In the genomic region with DNA sequence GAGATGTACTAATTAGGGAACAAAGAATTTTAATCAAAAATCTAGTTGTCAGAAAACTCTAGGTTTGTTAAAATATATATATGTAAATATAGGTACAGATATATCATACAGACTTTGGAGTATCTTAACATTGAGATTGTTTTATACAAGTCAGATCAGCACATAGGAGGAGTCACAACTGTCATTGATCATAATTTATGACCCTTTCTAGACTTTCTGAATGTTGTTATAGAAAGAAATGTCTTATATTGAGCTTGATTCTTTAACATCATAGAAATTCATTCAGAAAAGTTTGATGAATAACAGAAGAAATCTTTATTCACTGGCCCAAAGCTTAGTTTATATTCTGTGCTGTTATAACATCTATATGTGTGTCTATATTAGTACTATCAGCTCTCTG, we compare ENCODE assay signal across 18 cellular contexts.
DNase-seq lines count a peak whose midpoint lies in the region; ATAC-seq, FAIRE-seq and TF ChIP-seq lines count a peak whose summit lies in the region.
"Had no signal": no experiment of that assay in that cellular context is flagged by ENCODE, and none has a peak within 500 bp of the region (broad histone marks: within the 10 kb centered on the region; RNA-seq: fewer than 3 reads in every experiment).

No MANE protein-coding gene starts in this region.

- POLR2A ChIA-PET in K562 (lab: Yijun Ruan, JAX), result no interaction called here
- POLR2A ChIA-PET in PC-3 (lab: Charles Lee; ENCODE audit: unreplicated experiment), result no interaction called here

- H3K9ac ChIP-seq in Karpas-422 (ENCODE audit: low read length) (no peak overlapping the region), K562 (ENCODE audit: insufficient read depth in 1 of 2, low read depth in 2 of 2, low read length in 2 of 2) (no peak overlapping the region), smooth muscle cell (ENCODE audit: low read depth) (no peak overlapping the region), PC-3 (ENCODE audit: low read length) (no peak overlapping the region)
- H3K9ac ChIP-seq: GM23248 had no signal

- H3K9me2 ChIP-seq in Karpas-422 (replicated peaks; ENCODE audit: insufficient read depth, low read length) (no peaks in the 10 kb centered on the region), PC-3 (replicated peaks; ENCODE audit: low read length) (no peaks in the 10 kb centered on the region)

- peak; percentile 24 for DNase-seq in Karpas-422
- DNase-seq in K562 (ENCODE audit: extremely low read depth in 1 of 4, low spot score in 3 of 4), result no peak
- no peak for DNase-seq in smooth muscle cell (lab: John Stamatoyannopoulos, UW; ENCODE audit: unreplicated experiment)
- DNase-seq in PC-3, result no peak
- no peak for DNase-seq in NCI-H187 (lab: John Stamatoyannopoulos, UW)
- DNase-seq: C1 segment of cervical spinal cord; Caco-2; CD4-positive, alpha-beta memory T cell; DMS 273 treated with DMSO at 0.1 percent for 48 hours; DMS79; EL; GDM1; GM23248; H7; HCEC 1CT had no signal

- no peak for TF ChIP-seq RAD21 in K562 (CRISPR knock-in tag; conservative IDR thresholded peaks at IDR 0.05 in 1 of 2, IDR thresholded peaks at IDR 0.05 in 1 of 2)

- no peak for FAIRE-seq in K562 (lab: Jason Lieb, UNC)
- FAIRE-seq: GM12878, H1 had no signal

- no peaks in the 10 kb centered on the region for H3K9me3 ChIP-seq in Karpas-422 (ENCODE audit: low read length)
- no peaks in the 10 kb centered on the region for H3K9me3 ChIP-seq in K562 (replicated peaks; ENCODE audit: control insufficient read depth, insufficient read depth, low read depth, low read length)
- no peaks in the 10 kb centered on the region for H3K9me3 ChIP-seq in smooth muscle cell (replicated peaks; ENCODE audit: low read depth)
- no peaks in the 10 kb centered on the region for H3K9me3 ChIP-seq in PC-3 (ENCODE audit: low read length)
- H3K9me3 ChIP-seq: Caco-2 had no signal

- CTCF ChIA-PET in K562 (lab: Yijun Ruan, JAX; ENCODE audit: low intra/inter-chr PET ratio), result no interaction called here
- CTCF ChIA-PET in PC-3 (lab: Charles Lee), result no interaction called here

- in situ Hi-C loops in K562 (cut with MboI), result no loop called here

- BruUV-seq in K562 (replicated peaks; lab: Mats Ljungman, UMichigan), result no TSS peak
- no TSS peak for BruUV-seq in PC-3 (replicated peaks; lab: Mats Ljungman, UMichigan)

- H3K4me3 ChIP-seq in Karpas-422 (ENCODE audit: low read length), result no peak overlapping the region
- no peak overlapping the region for H3K4me3 ChIP-seq in K562
- H3K4me3 ChIP-seq in smooth muscle cell, result no peak overlapping the region
- H3K4me3 ChIP-seq in PC-3 (ENCODE audit: low read length), result no peak overlapping the region
- H3K4me3 ChIP-seq: GM12878, GM23248 had no signal

- H3K9me1 ChIP-seq in K562 (ENCODE audit: control insufficient read depth, insufficient read depth, low read length), result no peaks in the 10 kb centered on the region

- H3F3A ChIP-seq in smooth muscle cell (ENCODE audit: low read depth), result no peaks in the 10 kb centered on the region
- H3F3A ChIP-seq in PC-3 (ENCODE audit: low read length, unreplicated experiment), result no peaks in the 10 kb centered on the region

- H3K4me2 ChIP-seq in Karpas-422 (ENCODE audit: low read depth, low read length, poor library complexity, severe bottlenecking), result no peak overlapping the region
- no peak overlapping the region for H3K4me2 ChIP-seq in K562 (ENCODE audit: insufficient read depth, low read length)
- no peak overlapping the region for H3K4me2 ChIP-seq in smooth muscle cell
- no peak overlapping the region for H3K4me2 ChIP-seq in PC-3 (ENCODE audit: low read length)

- no peak for TF ChIP-seq CTCF in K562 (IDR thresholded peaks at IDR 0.05 in 2 of 3, conservative IDR thresholded peaks at IDR 0.05 in 1 of 3; ENCODE audit: insufficient read depth in 2 of 3, low read depth in 1 of 3, low read length in 3 of 3)
- TF ChIP-seq CTCF in smooth muscle cell (IDR thresholded peaks at IDR 0.05; ENCODE audit: borderline replicate concordance, insufficient read depth, poor library complexity, severe bottlenecking), result no peak
- no peak for TF ChIP-seq CTCF in PC-3 (conservative IDR thresholded peaks at IDR 0.05; ENCODE audit: low read depth, low read length)

- no peaks in the 10 kb centered on the region for H3K27me3 ChIP-seq in Karpas-422 (ENCODE audit: low read length)
- H3K27me3 ChIP-seq in K562 (ENCODE audit: control insufficient read depth in 2 of 2, insufficient read depth in 2 of 2, low read length in 2 of 2), result no peaks in the 10 kb centered on the region
- H3K27me3 ChIP-seq in smooth muscle cell (ENCODE audit: low read depth), result no peaks in the 10 kb centered on the region
- H3K27me3 ChIP-seq in PC-3 (ENCODE audit: low read length), result no peaks in the 10 kb centered on the region

- ATAC-seq in K562 (no peak), PC-3 (no peak), HG02938 (IDR thresholded peaks at IDR 0.05; ENCODE audit: unreplicated experiment) (no peak)
- ATAC-seq: GM12878 had no signal

- no peaks in the 10 kb centered on the region for H3K36me3 ChIP-seq in Karpas-422 (ENCODE audit: insufficient read depth, low read length)
- no peaks in the 10 kb centered on the region for H3K36me3 ChIP-seq in K562 (ENCODE audit: control insufficient read depth, insufficient read depth, low read length)
- no peaks in the 10 kb centered on the region for H3K36me3 ChIP-seq in smooth muscle cell (ENCODE audit: low read depth)
- no peaks in the 10 kb centered on the region for H3K36me3 ChIP-seq in PC-3 (ENCODE audit: low read depth, low read length)

- H4K20me1 ChIP-seq in Karpas-422 (ENCODE audit: insufficient read depth, low read depth, low read length), result no peaks in the 10 kb centered on the region
- H4K20me1 ChIP-seq in K562 (replicated peaks; ENCODE audit: control insufficient read depth, insufficient read depth, low read length), result no peaks in the 10 kb centered on the region
- H4K20me1 ChIP-seq in smooth muscle cell (ENCODE audit: low read depth), result no peaks in the 10 kb centered on the region
- no peaks in the 10 kb centered on the region for H4K20me1 ChIP-seq in PC-3 (ENCODE audit: low read length)

- no peaks in the 10 kb centered on the region for H3K79me2 ChIP-seq in Karpas-422 (ENCODE audit: low read length)
- no peaks in the 10 kb centered on the region for H3K79me2 ChIP-seq in K562 (ENCODE audit: control insufficient read depth, insufficient read depth, low read length)
- no peaks in the 10 kb centered on the region for H3K79me2 ChIP-seq in smooth muscle cell (ENCODE audit: low read depth)
- H3K79me2 ChIP-seq in PC-3 (ENCODE audit: low read length), result no peaks in the 10 kb centered on the region

- intact Hi-C loops in K562 (cut with micrococcal nuclease), result no loop called here
- intact Hi-C loops in PC-3 (cut with micrococcal nuclease), result no loop called here

- no peak overlapping the region for H2AFZ ChIP-seq in Karpas-422 (ENCODE audit: low read length)
- no peak overlapping the region for H2AFZ ChIP-seq in K562 (ENCODE audit: low read depth, low read length)
- no peak overlapping the region for H2AFZ ChIP-seq in smooth muscle cell (ENCODE audit: low read depth)
- H2AFZ ChIP-seq in PC-3 (ENCODE audit: low read length), result no peak overlapping the region
- H2AFZ ChIP-seq: GM23248 had no signal

- no peak overlapping the region for H3K27ac ChIP-seq in Karpas-422 (ENCODE audit: low read length)
- H3K27ac ChIP-seq in K562 (ENCODE audit: extremely low read depth, low read depth, low read length), result no peak overlapping the region
- peak overlapping the region; percentile 43 for H3K27ac ChIP-seq in smooth muscle cell (ENCODE audit: low read depth)
- no peak overlapping the region for H3K27ac ChIP-seq in PC-3 (ENCODE audit: low read length)
- H3K27ac ChIP-seq: GM23248 had no signal

- no peak for TF ChIP-seq EP300 in K562 (IDR thresholded peaks at IDR 0.05; ENCODE audit: low read length)

- no peaks in the 10 kb centered on the region for H3K4me1 ChIP-seq in Karpas-422 (ENCODE audit: low read length)
- H3K4me1 ChIP-seq in K562 (replicated peaks in 1 of 2; ENCODE audit: control insufficient read depth in 2 of 2, insufficient read depth in 2 of 2, low read length in 2 of 2), result peaks cover 0 to 16% of the 10 kb centered on the region in 2 experiments; a peak in 2 of 5 replicates
- H3K4me1 ChIP-seq in smooth muscle cell (ENCODE audit: low read depth), result no peaks in the 10 kb centered on the region
- no peaks in the 10 kb centered on the region for H3K4me1 ChIP-seq in PC-3 (ENCODE audit: insufficient read depth, low read length)

- no peak for TF ChIP-seq POLR2A in K562 (conservative IDR thresholded peaks at IDR 0.05)

TF ChIP-seq in K562, 482 proteins besides CTCF, POLR2A, EP300 and RAD21 (continues in another document):
- TF ChIP-seq, protein P1, sequence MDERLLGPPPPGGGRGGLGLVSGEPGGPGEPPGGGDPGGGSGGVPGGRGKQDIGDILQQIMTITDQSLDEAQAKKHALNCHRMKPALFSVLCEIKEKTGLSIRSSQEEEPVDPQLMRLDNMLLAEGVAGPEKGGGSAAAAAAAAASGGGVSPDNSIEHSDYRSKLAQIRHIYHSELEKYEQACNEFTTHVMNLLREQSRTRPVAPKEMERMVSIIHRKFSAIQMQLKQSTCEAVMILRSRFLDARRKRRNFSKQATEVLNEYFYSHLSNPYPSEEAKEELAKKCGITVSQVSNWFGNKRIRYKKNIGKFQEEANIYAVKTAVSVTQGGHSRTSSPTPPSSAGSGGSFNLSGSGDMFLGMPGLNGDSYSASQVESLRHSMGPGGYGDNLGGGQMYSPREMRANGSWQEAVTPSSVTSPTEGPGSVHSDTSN (CRISPR knock-in tag; IDR thresholded peaks at IDR 0.05; ENCODE audit: low read depth), result no peak
- TF ChIP-seq, protein P1 (tag; conservative IDR thresholded peaks at IDR 0.05; ENCODE audit: low read depth), result peak; percentile 48; the same call in 1 of the 2 replicates
- TF ChIP-seq MEIS2 (IDR thresholded peaks at IDR 0.05; ENCODE audit: partially characterized antibody) (peak; percentile 43), KLF1 (tag; IDR thresholded peaks at IDR 0.05) (no peak), NFIX (CRISPR knock-in tag; IDR thresholded peaks at IDR 0.05; ENCODE audit: low read depth) (no peak), WHSC1 (IDR thresholded peaks at IDR 0.05; ENCODE audit: low read length) (no peak), ZNF324 (CRISPR knock-in tag; IDR thresholded peaks at IDR 0.05) (no peak), TAF7 (tag; IDR thresholded peaks at IDR 0.05) (no peak)
